ENCODE assay signal across 2 cellular contexts in the genomic region with DNA sequence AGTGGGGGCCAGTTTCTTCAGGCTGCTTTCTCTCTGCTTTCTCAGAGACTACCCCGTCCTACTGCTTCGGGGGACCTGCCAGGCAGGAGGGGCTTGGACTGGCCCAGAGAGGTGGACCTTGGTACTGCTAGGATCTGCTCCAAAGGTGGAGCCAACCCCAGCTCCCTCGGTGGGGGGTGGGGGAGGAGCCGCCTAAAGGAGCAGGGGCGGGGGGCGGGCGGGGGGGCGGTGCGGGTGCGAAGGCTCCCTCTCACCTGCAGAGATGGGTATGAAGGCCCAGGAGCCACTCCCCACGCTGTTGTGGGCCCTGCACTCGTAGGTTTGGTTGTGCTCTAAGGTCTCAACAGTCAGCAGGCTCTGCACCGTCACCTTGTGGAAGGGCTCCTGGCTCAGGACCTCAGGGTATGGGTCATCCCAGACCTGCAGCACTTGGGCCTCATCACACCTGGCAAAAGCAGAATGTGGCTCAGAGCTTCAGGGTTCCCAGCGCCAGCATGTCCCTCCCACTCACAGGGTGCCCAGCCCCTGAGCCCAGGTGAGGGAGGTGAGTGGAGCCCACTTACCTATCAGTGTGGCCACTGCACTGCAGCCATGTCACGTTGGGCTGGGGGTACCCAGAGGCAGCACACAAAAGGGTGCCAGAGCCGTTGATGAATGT.
TF ChIP-seq lines count a peak whose summit lies in the region.

No MANE protein-coding gene starts in this region.

TF ChIP-seq in WTC11, 78 proteins besides CTCF, POLR2A, EP300 and RAD21:
- TF ChIP-seq MXD4 (CRISPR knock-in tag; IDR thresholded peaks at IDR 0.05; ENCODE audit: borderline replicate concordance) = no peak
- TF ChIP-seq TEAD1 (CRISPR knock-in tag; IDR thresholded peaks at IDR 0.05) = no peak
- TF ChIP-seq, protein P1, sequence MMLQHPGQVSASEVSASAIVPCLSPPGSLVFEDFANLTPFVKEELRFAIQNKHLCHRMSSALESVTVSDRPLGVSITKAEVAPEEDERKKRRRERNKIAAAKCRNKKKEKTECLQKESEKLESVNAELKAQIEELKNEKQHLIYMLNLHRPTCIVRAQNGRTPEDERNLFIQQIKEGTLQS (CRISPR knock-in tag; conservative IDR thresholded peaks at IDR 0.05) = no peak

TF ChIP-seq in HepG2, 621 proteins besides CTCF, POLR2A, EP300 and RAD21:
- TF ChIP-seq PAX8 (CRISPR knock-in tag; IDR thresholded peaks at IDR 0.05; ENCODE audit: borderline replicate concordance) (no peak), ZNF567 (CRISPR knock-in tag; IDR thresholded peaks at IDR 0.05; ENCODE audit: borderline replicate concordance) (no peak), KLF6 (CRISPR knock-in tag; IDR thresholded peaks at IDR 0.05) (no peak), GATAD2A (CRISPR knock-in tag; IDR thresholded peaks at IDR 0.05) (no peak), NCOA5 (CRISPR knock-in tag; IDR thresholded peaks at IDR 0.05) (no peak), MED1 (CRISPR knock-in tag; IDR thresholded peaks at IDR 0.05) (no peak), TCF7L2 (IDR thresholded peaks at IDR 0.05; ENCODE audit: low read depth, low read length) (no peak), ZNF253 (CRISPR knock-in tag; IDR thresholded peaks at IDR 0.05; ENCODE audit: borderline replicate concordance) (no peak), ZNF589 (CRISPR knock-in tag; conservative IDR thresholded peaks at IDR 0.05) (no peak), KAT2B (IDR thresholded peaks at IDR 0.05; ENCODE audit: borderline replicate concordance, low read depth, low read length) (no peak), ZNF766 (CRISPR knock-in tag; IDR thresholded peaks at IDR 0.05; ENCODE audit: borderline replicate concordance) (no peak), ZNF660 (CRISPR knock-in tag; IDR thresholded peaks at IDR 0.05; ENCODE audit: borderline replicate concordance, low read depth) (no peak), RBM22 (optimal IDR thresholded peaks at IDR 0.05; ENCODE audit: low read length) (no peak), PHB2 (IDR thresholded peaks at IDR 0.05; ENCODE audit: partially characterized antibody) (no peak), SOX5 (CRISPR knock-in tag; IDR thresholded peaks at IDR 0.05; ENCODE audit: borderline replicate concordance) (no peak)
- TF ChIP-seq, protein P2, sequence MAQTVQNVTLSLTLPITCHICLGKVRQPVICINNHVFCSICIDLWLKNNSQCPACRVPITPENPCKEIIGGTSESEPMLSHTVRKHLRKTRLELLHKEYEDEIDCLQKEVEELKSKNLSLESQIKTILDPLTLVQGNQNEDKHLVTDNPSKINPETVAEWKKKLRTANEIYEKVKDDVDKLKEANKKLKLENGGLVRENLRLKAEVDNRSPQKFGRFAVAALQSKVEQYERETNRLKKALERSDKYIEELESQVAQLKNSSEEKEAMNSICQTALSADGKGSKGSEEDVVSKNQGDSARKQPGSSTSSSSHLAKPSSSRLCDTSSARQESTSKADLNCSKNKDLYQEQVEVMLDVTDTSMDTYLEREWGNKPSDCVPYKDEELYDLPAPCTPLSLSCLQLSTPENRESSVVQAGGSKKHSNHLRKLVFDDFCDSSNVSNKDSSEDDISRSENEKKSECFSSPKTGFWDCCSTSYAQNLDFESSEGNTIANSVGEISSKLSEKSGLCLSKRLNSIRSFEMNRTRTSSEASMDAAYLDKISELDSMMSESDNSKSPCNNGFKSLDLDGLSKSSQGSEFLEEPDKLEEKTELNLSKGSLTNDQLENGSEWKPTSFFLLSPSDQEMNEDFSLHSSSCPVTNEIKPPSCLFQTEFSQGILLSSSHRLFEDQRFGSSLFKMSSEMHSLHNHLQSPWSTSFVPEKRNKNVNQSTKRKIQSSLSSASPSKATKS (CRISPR knock-in tag; IDR thresholded peaks at IDR 0.05) = no peak
- TF ChIP-seq, protein P3, sequence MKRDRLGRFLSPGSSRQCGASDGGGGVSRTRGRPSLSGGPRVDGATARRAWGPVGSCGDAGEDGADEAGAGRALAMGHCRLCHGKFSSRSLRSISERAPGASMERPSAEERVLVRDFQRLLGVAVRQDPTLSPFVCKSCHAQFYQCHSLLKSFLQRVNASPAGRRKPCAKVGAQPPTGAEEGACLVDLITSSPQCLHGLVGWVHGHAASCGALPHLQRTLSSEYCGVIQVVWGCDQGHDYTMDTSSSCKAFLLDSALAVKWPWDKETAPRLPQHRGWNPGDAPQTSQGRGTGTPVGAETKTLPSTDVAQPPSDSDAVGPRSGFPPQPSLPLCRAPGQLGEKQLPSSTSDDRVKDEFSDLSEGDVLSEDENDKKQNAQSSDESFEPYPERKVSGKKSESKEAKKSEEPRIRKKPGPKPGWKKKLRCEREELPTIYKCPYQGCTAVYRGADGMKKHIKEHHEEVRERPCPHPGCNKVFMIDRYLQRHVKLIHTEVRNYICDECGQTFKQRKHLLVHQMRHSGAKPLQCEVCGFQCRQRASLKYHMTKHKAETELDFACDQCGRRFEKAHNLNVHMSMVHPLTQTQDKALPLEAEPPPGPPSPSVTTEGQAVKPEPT (CRISPR knock-in tag; IDR thresholded peaks at IDR 0.05; ENCODE audit: low read depth) = no peak
- TF ChIP-seq, protein P4, sequence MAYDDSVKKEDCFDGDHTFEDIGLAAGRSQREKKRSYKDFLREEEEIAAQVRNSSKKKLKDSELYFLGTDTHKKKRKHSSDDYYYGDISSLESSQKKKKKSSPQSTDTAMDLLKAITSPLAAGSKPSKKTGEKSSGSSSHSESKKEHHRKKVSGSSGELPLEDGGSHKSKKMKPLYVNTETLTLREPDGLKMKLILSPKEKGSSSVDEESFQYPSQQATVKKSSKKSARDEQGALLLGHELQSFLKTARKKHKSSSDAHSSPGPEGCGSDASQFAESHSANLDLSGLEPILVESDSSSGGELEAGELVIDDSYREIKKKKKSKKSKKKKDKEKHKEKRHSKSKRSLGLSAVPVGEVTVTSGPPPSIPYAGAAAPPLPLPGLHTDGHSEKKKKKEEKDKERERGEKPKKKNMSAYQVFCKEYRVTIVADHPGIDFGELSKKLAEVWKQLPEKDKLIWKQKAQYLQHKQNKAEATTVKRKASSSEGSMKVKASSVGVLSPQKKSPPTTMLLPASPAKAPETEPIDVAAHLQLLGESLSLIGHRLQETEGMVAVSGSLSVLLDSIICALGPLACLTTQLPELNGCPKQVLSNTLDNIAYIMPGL (CRISPR knock-in tag; IDR thresholded peaks at IDR 0.05; ENCODE audit: borderline replicate concordance in 1 of 2, low read depth in 1 of 2) = no peak
TF ChIP-seq in HepG2: peak in this region for 0.
